Comparison of ENCODE assay signal across 21 cellular contexts in the genomic region with DNA sequence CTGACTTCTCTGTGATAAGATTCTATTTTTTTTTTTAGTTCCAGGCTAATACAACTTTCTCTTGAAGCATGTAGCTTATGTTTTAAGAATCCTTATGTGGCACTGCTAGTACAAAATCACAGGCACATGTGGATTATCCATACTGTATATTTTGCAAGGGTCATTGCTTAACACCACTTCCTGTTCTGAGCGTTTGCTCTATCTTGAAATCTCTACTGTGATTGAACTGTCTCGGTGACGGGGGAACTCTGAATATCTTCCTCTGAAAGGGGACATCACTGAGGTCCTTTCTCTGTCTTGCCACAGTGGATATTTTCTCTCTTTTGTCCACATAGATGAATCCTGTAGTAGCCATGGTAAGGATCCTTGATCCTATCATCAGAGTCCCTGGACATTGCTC. TPM values are rescaled to one million over a fixed set of nuclear protein-coding genes. Genes with fewer than 3 reads are reported as not detected.
DNase-seq lines count a peak whose midpoint lies in the region; ATAC-seq, FAIRE-seq and TF ChIP-seq lines count a peak whose summit lies in the region.
"Had no signal": no experiment of that assay in that cellular context is flagged by ENCODE, and none has a peak within 500 bp of the region (broad histone marks: within the 10 kb centered on the region; RNA-seq: fewer than 3 reads in every experiment).

No MANE protein-coding gene starts in this region.

- peaks cover 11 to 35% (median 24%) of the 10 kb centered on the region in 11 experiments; a peak in 18 of 22 replicates for H3K27me3 ChIP-seq in BLaER1 treated with 17β-estradiol and CSF1 and Interleukin-3, amounts not matched to agents 10 nM and 100 nM
- H3K27me3 ChIP-seq in OCI-LY3 (ENCODE audit: low read depth, low read length), result no peaks in the 10 kb centered on the region; the same call in 1 of the 2 replicates
- H3K27me3 ChIP-seq in small intestine (ENCODE audit: control insufficient read depth in 2 of 2, insufficient read depth in 2 of 2, low read length in 2 of 2), result no peaks in the 10 kb centered on the region
- H3K27me3 ChIP-seq: esophagus muscularis mucosa, Peyer's patch had no signal

- TF ChIP-seq CTCF in OCI-LY3 (IDR thresholded peaks at IDR 0.05; ENCODE audit: low read depth, low read length), result no peak
- TF ChIP-seq CTCF in WTC11 (IDR thresholded peaks at IDR 0.05), result no peak

- peak overlapping the region; percentile 74 for H2AFZ ChIP-seq in OCI-LY3 (ENCODE audit: low read depth, low read length)

- peaks cover 25% of the 10 kb centered on the region for H3K4me1 Mint-ChIP-seq in dendritic cell treated with granulocyte-macrophage colony-stimulating factor and Interleukin-4, amounts not matched to agents 40 ng/mL and 50 ng/mL, for 4 days (ENCODE audit: low read depth)
- H3K4me1 Mint-ChIP-seq in WTC11, result peaks cover 41% of the 10 kb centered on the region

- H3K36me3 Mint-ChIP-seq in dendritic cell treated with granulocyte-macrophage colony-stimulating factor and Interleukin-4, amounts not matched to agents 40 ng/mL and 50 ng/mL, for 4 days (ENCODE audit: low read depth), result no peaks in the 10 kb centered on the region
- H3K36me3 Mint-ChIP-seq in WTC11, result no peaks in the 10 kb centered on the region
- H3K36me3 Mint-ChIP-seq: activated naive CD8-positive, alpha-beta T cell treated with anti-CD3 and anti-CD28 coated beads, Interleukin-2, amount 10 ng/mL, durations not matched to agents 7 days and 5 days; CD8-positive, alpha-beta T cell had no signal

- CTCF ChIA-PET in WTC11 (lab: Charles Lee), result interaction anchor here (2.5 to 31.0 kb wide), 2 partner anchors 17 to 62 kb away, joined by 8 to 713 read pairs; no protein-coding TSS in a partner anchor

- H3K4me1 ChIP-seq in BLaER1 treated with 17β-estradiol and CSF1 and Interleukin-3, amounts not matched to agents 10 nM and 100 nM, result peaks cover 87 to 94% (median 91%) of the 10 kb centered on the region in 10 experiments
- H3K4me1 ChIP-seq in OCI-LY3 (ENCODE audit: low read length) (peaks cover 7% of the 10 kb centered on the region; the same call in 1 of the 2 replicates), small intestine (ENCODE audit: control insufficient read depth in 2 of 2, insufficient read depth in 1 of 2, low read depth in 1 of 2, low read length in 1 of 2) (peaks cover 5 to 6% of the 10 kb centered on the region in 2 donors)

- H4K20me1 ChIP-seq in BLaER1 treated with 17β-estradiol and CSF1 and Interleukin-3, amounts not matched to agents 10 nM and 100 nM, result peaks cover 7 to 28% (median 22%) of the 10 kb centered on the region in 11 experiments; a peak in 20 of 22 replicates
- no peaks in the 10 kb centered on the region for H4K20me1 ChIP-seq in OCI-LY3 (ENCODE audit: insufficient read depth, low read length)

- no peaks in the 10 kb centered on the region for H3K9me3 ChIP-seq in BLaER1 treated with 17β-estradiol and CSF1 and Interleukin-3, amounts not matched to agents 10 nM and 100 nM (replicated peaks in 1 of 11)
- H3K9me3 ChIP-seq in OCI-LY3 (ENCODE audit: insufficient read depth, low read length) (no peaks in the 10 kb centered on the region), small intestine (ENCODE audit: control insufficient read depth, low read depth) (no peaks in the 10 kb centered on the region)
- H3K9me3 ChIP-seq: esophagus muscularis mucosa, Peyer's patch, spleen had no signal

- no peaks in the 10 kb centered on the region for H3K9me3 Mint-ChIP-seq in dendritic cell treated with granulocyte-macrophage colony-stimulating factor and Interleukin-4, amounts not matched to agents 40 ng/mL and 50 ng/mL, for 4 days
- H3K9me3 Mint-ChIP-seq in WTC11, result no peaks in the 10 kb centered on the region
- H3K9me3 Mint-ChIP-seq: activated naive CD8-positive, alpha-beta T cell treated with anti-CD3 and anti-CD28 coated beads, Interleukin-2, amount 10 ng/mL, durations not matched to agents 7 days and 5 days; CD8-positive, alpha-beta T cell; effector memory CD8-positive, alpha-beta T cell had no signal

- WGBS in small intestine, 3 donors, result 36 to 44% (median 41%) methylated on average over 3 of the region's 3 CpGs

- no peak for FAIRE-seq in small intestine (lab: Jason Lieb, UNC)

- H3K27me3 Mint-ChIP-seq in dendritic cell treated with granulocyte-macrophage colony-stimulating factor and Interleukin-4, amounts not matched to agents 40 ng/mL and 50 ng/mL, for 4 days, result peaks cover 58% of the 10 kb centered on the region
- peaks cover 8% of the 10 kb centered on the region for H3K27me3 Mint-ChIP-seq in WTC11 (ENCODE audit: low read depth)

- intact Hi-C loops in dendritic cell treated with granulocyte-macrophage colony-stimulating factor and Interleukin-4, amounts not matched to agents 40 ng/mL and 50 ng/mL, for 4 days (cut with micrococcal nuclease), result no loop called here

- in situ Hi-C loops in KBM-7 (cut with MboI; ENCODE audit: low pct_unique_long_range_greater_than_20kb, low sequenced_read_pairs), result no loop called here

- POLR2A ChIA-PET in WTC11 (lab: Charles Lee), result no interaction called here

- peak overlapping the region; percentile 66 to 84 (median 76) for H3K27ac ChIP-seq in BLaER1 treated with 17β-estradiol and CSF1 and Interleukin-3, amounts not matched to agents 10 nM and 100 nM
- H3K27ac ChIP-seq in OCI-LY3 (ENCODE audit: low read length) (no peak overlapping the region), small intestine (ENCODE audit: low read depth in 1 of 2, low read length in 1 of 2) (no peak overlapping the region)
- H3K27ac ChIP-seq: esophagus muscularis mucosa, Peyer's patch, spleen had no signal

- no peak for ATAC-seq in WTC11
- ATAC-seq: CD8-positive, alpha-beta T cell; effector memory CD8-positive, alpha-beta T cell; stimulated activated naive CD8-positive, alpha-beta T cell treated with anti-CD3 and anti-CD28 coated beads, Interleukin-15, Interleukin-2, amounts not matched to agents 100 U/mL and 50 U/mL, for 24 hours had no signal

- DNase-seq in KBM-7 (peak; percentile 37), small intestine (no peak), WTC11 (ENCODE audit: low spot score) (no peak), NCI-H1105 treated with DMSO at 0.1 percent for 48 hours (lab: John Stamatoyannopoulos, UW) (no peak)
- DNase-seq in activated CD8-positive, alpha-beta memory T cell treated with anti-CD3 and anti-CD28 coated beads, Interleukin-2, amount 50 U/mL, for 48 hours, result no peak
- DNase-seq: activated CD4-positive, alpha-beta T cell treated with anti-CD3 and anti-CD28 coated beads, Interleukin-2, amount 50 U/mL, for 48 hours; activated effector memory CD4-positive, alpha-beta T cell treated with Interleukin-2 at 50 U/mL for 16 hours; activated naive CD8-positive, alpha-beta T cell treated with anti-CD3 and anti-CD28 coated beads, Interleukin-2, amount 10 ng/mL, durations not matched to agents 7 days and 5 days; CD8-positive, alpha-beta T cell; DMS153; effector memory CD8-positive, alpha-beta T cell; kidney glomerular epithelial cell; NCI-H1694 treated with DMSO at 0.1 percent for 48 hours; Peyer's patch; spleen; stimulated activated CD4-positive, alpha-beta T cell treated with anti-CD3 and anti-CD28 coated beads, Interleukin-4, amount 100 ng/mL, for 24 hours; stimulated activated naive CD8-positive, alpha-beta T cell treated with anti-CD3 and anti-CD28 coated beads, Interleukin-15, Interleukin-2, amounts not matched to agents 100 U/mL and 50 U/mL, for 24 hours had no signal

- H3K27ac Mint-ChIP-seq in dendritic cell treated with granulocyte-macrophage colony-stimulating factor and Interleukin-4, amounts not matched to agents 40 ng/mL and 50 ng/mL, for 4 days, result peak overlapping the region; percentile 63
- H3K27ac Mint-ChIP-seq in WTC11, result no peak overlapping the region
- H3K27ac Mint-ChIP-seq: activated naive CD8-positive, alpha-beta T cell treated with anti-CD3 and anti-CD28 coated beads, Interleukin-2, amount 10 ng/mL, durations not matched to agents 7 days and 5 days; CD8-positive, alpha-beta T cell; effector memory CD8-positive, alpha-beta T cell had no signal

- H3K4me3 ChIP-seq in BLaER1 treated with 17β-estradiol and CSF1 and Interleukin-3, amounts not matched to agents 10 nM and 100 nM, result peak overlapping the region in 7 of 10 experiments; percentile 1 to 51 (median 9); a peak in 7 of 20 replicates
- no peak overlapping the region for H3K4me3 ChIP-seq in OCI-LY3 (ENCODE audit: low read length)
- no peak overlapping the region for H3K4me3 ChIP-seq in small intestine (ENCODE audit: low read depth in 1 of 2, low read length in 2 of 2)
- H3K4me3 ChIP-seq: esophagus muscularis mucosa, Peyer's patch, spleen had no signal

- H3K79me2 ChIP-seq in OCI-LY3 (ENCODE audit: low read length), result no peaks in the 10 kb centered on the region

- peak overlapping the region; percentile 86 to 100 (median 90) for H3K4me2 ChIP-seq in BLaER1 treated with 17β-estradiol and CSF1 and Interleukin-3, amounts not matched to agents 10 nM and 100 nM
- H3K4me2 ChIP-seq in OCI-LY3 (ENCODE audit: low read length), result peak overlapping the region; percentile 32

- no peak overlapping the region for H3K4me3 Mint-ChIP-seq in dendritic cell treated with granulocyte-macrophage colony-stimulating factor and Interleukin-4, amounts not matched to agents 40 ng/mL and 50 ng/mL, for 4 days
- no peak overlapping the region for H3K4me3 Mint-ChIP-seq in WTC11
- H3K4me3 Mint-ChIP-seq: activated naive CD8-positive, alpha-beta T cell treated with anti-CD3 and anti-CD28 coated beads, Interleukin-2, amount 10 ng/mL, durations not matched to agents 7 days and 5 days; CD8-positive, alpha-beta T cell; effector memory CD8-positive, alpha-beta T cell had no signal

- peak overlapping the region; percentile 16 to 69 (median 57); a peak in 21 of 22 replicates for H3K9ac ChIP-seq in BLaER1 treated with 17β-estradiol and CSF1 and Interleukin-3, amounts not matched to agents 10 nM and 100 nM
- H3K9ac ChIP-seq in OCI-LY3 (ENCODE audit: low read length), result no peak overlapping the region

- no peaks in the 10 kb centered on the region for H3K36me3 ChIP-seq in BLaER1 treated with 17β-estradiol and CSF1 and Interleukin-3, amounts not matched to agents 10 nM and 100 nM
- no peaks in the 10 kb centered on the region for H3K36me3 ChIP-seq in OCI-LY3 (replicated peaks; ENCODE audit: low read depth, low read length)
- H3K36me3 ChIP-seq in small intestine (ENCODE audit: control insufficient read depth in 2 of 2, insufficient read depth in 2 of 2, low read length in 2 of 2), result no peaks in the 10 kb centered on the region
- H3K36me3 ChIP-seq: esophagus muscularis mucosa, Peyer's patch, spleen had no signal

TF ChIP-seq in WTC11, 78 proteins besides CTCF, POLR2A, EP300 and RAD21 (continues in another document):
- TF ChIP-seq ESRRA (CRISPR knock-in tag; IDR thresholded peaks at IDR 0.05; ENCODE audit: borderline replicate concordance), result no peak
- TF ChIP-seq, protein P1, sequence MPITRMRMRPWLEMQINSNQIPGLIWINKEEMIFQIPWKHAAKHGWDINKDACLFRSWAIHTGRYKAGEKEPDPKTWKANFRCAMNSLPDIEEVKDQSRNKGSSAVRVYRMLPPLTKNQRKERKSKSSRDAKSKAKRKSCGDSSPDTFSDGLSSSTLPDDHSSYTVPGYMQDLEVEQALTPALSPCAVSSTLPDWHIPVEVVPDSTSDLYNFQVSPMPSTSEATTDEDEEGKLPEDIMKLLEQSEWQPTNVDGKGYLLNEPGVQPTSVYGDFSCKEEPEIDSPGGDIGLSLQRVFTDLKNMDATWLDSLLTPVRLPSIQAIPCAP (CRISPR knock-in tag; IDR thresholded peaks at IDR 0.05), result no peak
- no peak for TF ChIP-seq NR2C2 (CRISPR knock-in tag; IDR thresholded peaks at IDR 0.05)

RNA-seq across cellular contexts. Expression of gene WFS1, which starts 2.1 kb away (rescaled TPM):
- polyA plus RNA-seq in small intestine, result 10 to 100 TPM in 1 of 3 donors, 1 to 10 TPM in 2; 4.1 to 15.7 (median 8.7) TPM
- 33.0 to 35.8 TPM (median 34.7 TPM) in 3 replicates for total RNA-seq in WTC11 (2021)

Comparison
In these comparisons a context has a peak if more than half of its experiments do, and no peak if none do; other contexts are left out.
1. H3K27ac ChIP-seq: peak in BLaER1 treated with 17β-estradiol and CSF1 and Interleukin-3, amounts not matched to agents 10 nM and 100 nM (11 of 11); none in OCI-LY3 (single experiment) and small intestine (0 of 2).
2. H3K4me3 ChIP-seq: peak in BLaER1 treated with 17β-estradiol and CSF1 and Interleukin-3, amounts not matched to agents 10 nM and 100 nM (7 of 10); none in OCI-LY3 (single experiment) and small intestine (0 of 2).